In the genomic region with DNA sequence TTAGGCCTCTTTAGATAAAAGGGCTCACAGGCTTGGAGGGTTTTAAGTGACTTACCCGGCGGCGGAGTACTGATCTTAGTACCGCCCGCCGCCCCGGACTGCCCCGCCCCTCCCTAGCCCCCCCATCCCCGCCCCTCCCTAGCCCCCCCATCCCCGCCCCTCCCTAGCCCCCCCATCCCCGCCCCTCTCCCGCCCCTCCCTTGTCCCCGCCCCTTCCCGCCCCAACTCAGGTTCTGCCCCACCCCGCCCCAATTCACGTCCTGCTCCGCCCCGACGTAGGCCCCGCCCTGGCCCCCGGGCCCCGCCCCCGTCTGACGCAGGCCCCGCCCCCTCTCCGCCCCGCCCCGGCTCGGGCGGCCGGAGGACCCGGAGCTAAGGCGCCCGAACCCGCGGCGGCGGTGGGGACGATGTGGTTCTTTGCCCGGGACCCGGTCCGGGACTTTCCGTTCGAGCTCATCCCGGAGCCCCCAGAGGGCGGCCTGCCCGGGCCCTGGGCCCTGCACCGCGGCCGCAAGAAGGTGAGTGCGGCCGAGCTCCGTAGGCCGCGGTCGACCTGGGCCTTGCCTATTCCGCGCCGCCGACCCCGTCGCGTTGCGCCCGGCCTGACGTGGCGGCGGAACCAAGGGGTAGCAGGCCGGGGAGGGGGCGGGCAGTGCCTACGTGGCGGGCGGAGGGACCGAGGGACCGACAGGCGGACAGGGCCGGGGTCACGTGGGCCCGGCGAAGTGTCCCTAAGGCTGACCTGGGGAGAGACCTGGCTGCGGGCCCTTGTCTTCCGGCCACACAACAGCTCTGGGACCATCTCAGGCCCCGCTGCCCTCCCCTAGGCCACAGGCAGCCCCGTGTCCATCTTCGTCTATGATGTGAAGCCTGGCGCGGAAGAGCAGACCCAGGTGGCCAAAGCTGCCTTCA, we compare ENCODE assay signal across 8 cellular contexts. TPM values are rescaled to one million over a fixed set of nuclear protein-coding genes. Genes with fewer than 3 reads are reported as not detected.
DNase-seq lines count a peak whose midpoint lies in the region; ATAC-seq, FAIRE-seq and TF ChIP-seq lines count a peak whose summit lies in the region.

A gene (plus strand): TSS at position 337 of the 912 bp plus-strand sequence. CDS start 71 bp downstream, at position 408.

- no peak for TF ChIP-seq CTCF in endodermal cell (conservative IDR thresholded peaks at IDR 0.05)

- H3K4me3 ChIP-seq in endodermal cell (ENCODE audit: low read length) (peak within 1 kb of the TSS; percentile 87), mesodermal cell (ENCODE audit: extremely low read depth, insufficient read depth, low read length, poor library complexity, severe bottlenecking) (peak within 1 kb of the TSS; percentile 86)

- CTCF ChIA-PET in activated CD8-positive, alpha-beta memory T cell treated with anti-CD3 and anti-CD28 coated beads, Interleukin-2, amount 10 ng/mL, durations not matched to agents 7 days and 5 days (lab: Charles Lee), result interaction anchor here (0.6 to 4.3 kb wide), 12 partner anchors 16 to 360 kb away, joined by 3 to 31 read pairs (median 4); a partner anchor contains a TSS

- peak; percentile 86 for DNase-seq in GM12891 (ENCODE audit: insufficient read length, low spot score)
- DNase-seq in NCI-H82 (lab: John Stamatoyannopoulos, UW), result peak; percentile 93
- peak; percentile 82 for DNase-seq in activated CD8-positive, alpha-beta memory T cell treated with anti-CD3 and anti-CD28 coated beads, Interleukin-2, amount 10 ng/mL, durations not matched to agents 7 days and 5 days
- peak; percentile 95 for DNase-seq in endodermal cell
- DNase-seq in stimulated activated CD8-positive, alpha-beta memory T cell treated with anti-CD3 and anti-CD28 coated beads, Interleukin-15, amount 100 ng/mL, for 24 hours (ENCODE audit: low read depth), result peak; percentile 73

- H3K36me3 ChIP-seq in endodermal cell (ENCODE audit: control insufficient read depth, insufficient read depth, low read length) (peaks cover 28% of the 10 kb centered on the region), mesodermal cell (ENCODE audit: control insufficient read depth, insufficient read depth, low read length) (peaks cover 35% of the 10 kb centered on the region)

- FAIRE-seq in GM12891 (lab: Jason Lieb, UNC), result peak; percentile 68

- H3K9me3 Mint-ChIP-seq in activated CD8-positive, alpha-beta memory T cell treated with anti-CD3 and anti-CD28 coated beads, Interleukin-2, amount 10 ng/mL, durations not matched to agents 7 days and 5 days (ENCODE audit: low read depth), result no peaks in the 10 kb centered on the region
- H3K9me3 Mint-ChIP-seq in endodermal cell, result no peaks in the 10 kb centered on the region

- WGBS in endodermal cell (ENCODE audit: insufficient coverage in 1 of 2, insufficient read length in 1 of 2), 2 experiments, result 1% methylated on average over 19 to 72 of the region's 87 CpGs
- 0 to 2% methylated on average over 43 to 56 of the region's 87 CpGs for WGBS in mesodermal cell (ENCODE audit: insufficient coverage in 2 of 2), 2 experiments

- TF ChIP-seq POLR2A in GM12891 (IDR thresholded peaks at IDR 0.05; ENCODE audit: low read depth, low read length), result no peak

- H3K36me3 Mint-ChIP-seq in activated CD8-positive, alpha-beta memory T cell treated with anti-CD3 and anti-CD28 coated beads, Interleukin-2, amount 10 ng/mL, durations not matched to agents 7 days and 5 days, result peaks cover 4% of the 10 kb centered on the region
- peaks cover 19% of the 10 kb centered on the region for H3K36me3 Mint-ChIP-seq in endodermal cell (ENCODE audit: low read depth)

- H3K4me3 Mint-ChIP-seq in activated CD8-positive, alpha-beta memory T cell treated with anti-CD3 and anti-CD28 coated beads, Interleukin-2, amount 10 ng/mL, durations not matched to agents 7 days and 5 days, result peak within 1 kb of the TSS; percentile 73
- H3K4me3 Mint-ChIP-seq in endodermal cell, result peak within 1 kb of the TSS; percentile 71

- H3K27me3 Mint-ChIP-seq in activated CD8-positive, alpha-beta memory T cell treated with anti-CD3 and anti-CD28 coated beads, Interleukin-2, amount 10 ng/mL, durations not matched to agents 7 days and 5 days, result no peaks in the 10 kb centered on the region
- H3K27me3 Mint-ChIP-seq in endodermal cell (ENCODE audit: insufficient read depth), result peaks cover 4% of the 10 kb centered on the region

- H3K9me3 ChIP-seq in endodermal cell (ENCODE audit: control insufficient read depth, low read length) (no peaks in the 10 kb centered on the region), mesodermal cell (ENCODE audit: control insufficient read depth, low read length) (no peaks in the 10 kb centered on the region)

- H3K27ac ChIP-seq in endodermal cell (ENCODE audit: low read depth, low read length) (no peak within 1 kb of the TSS), mesodermal cell (ENCODE audit: low read depth, low read length, severe bottlenecking) (peak within 1 kb of the TSS; percentile 87)

- H3K4me1 ChIP-seq in endodermal cell (ENCODE audit: control insufficient read depth, insufficient read depth, low read length), result peaks cover 2% of the 10 kb centered on the region
- peaks cover 27% of the 10 kb centered on the region for H3K4me1 ChIP-seq in mesodermal cell (ENCODE audit: control insufficient read depth, insufficient read depth, low read length, poor library complexity, severe bottlenecking)

- ATAC-seq in HG02798 (IDR thresholded peaks at IDR 0.05; ENCODE audit: poor library complexity, unreplicated experiment) (peak; percentile 74), HG03469 (IDR thresholded peaks at IDR 0.05; ENCODE audit: unreplicated experiment) (no peak)
- ATAC-seq in activated CD8-positive, alpha-beta memory T cell treated with anti-CD3 and anti-CD28 coated beads, Interleukin-2, amount 10 ng/mL, durations not matched to agents 7 days and 5 days, result peak; percentile 91

- no peaks in the 10 kb centered on the region for H3K27me3 ChIP-seq in endodermal cell (ENCODE audit: control insufficient read depth, insufficient read depth, low read length, poor library complexity, severe bottlenecking)

- peak within 1 kb of the TSS; percentile 75 for H3K27ac Mint-ChIP-seq in activated CD8-positive, alpha-beta memory T cell treated with anti-CD3 and anti-CD28 coated beads, Interleukin-2, amount 10 ng/mL, durations not matched to agents 7 days and 5 days
- peak within 1 kb of the TSS; percentile 63 for H3K27ac Mint-ChIP-seq in endodermal cell

- H3K9ac ChIP-seq in endodermal cell (ENCODE audit: extremely low read depth, low read length, poor library complexity, severe bottlenecking), result peak within 1 kb of the TSS; percentile 82

- peaks cover 43% of the 10 kb centered on the region for H3K4me1 Mint-ChIP-seq in activated CD8-positive, alpha-beta memory T cell treated with anti-CD3 and anti-CD28 coated beads, Interleukin-2, amount 10 ng/mL, durations not matched to agents 7 days and 5 days
- peaks cover 31% of the 10 kb centered on the region for H3K4me1 Mint-ChIP-seq in endodermal cell

TF ChIP-seq in GM12891, 5 proteins besides CTCF, POLR2A, EP300 and RAD21:
- TF ChIP-seq SPI1 (IDR thresholded peaks at IDR 0.05; ENCODE audit: low read depth, low read length) (no peak), PAX5 (IDR thresholded peaks at IDR 0.05; ENCODE audit: insufficient read depth, low read length, severe bottlenecking) (no peak), TAF1 (IDR thresholded peaks at IDR 0.05; ENCODE audit: low read depth, low read length) (no peak), POU2F2 (IDR thresholded peaks at IDR 0.05; ENCODE audit: low read depth, low read length) (no peak), POLR2AphosphoS5 (IDR thresholded peaks at IDR 0.05; ENCODE audit: low read depth, low read length) (no peak)

RNA-seq across cellular contexts. Expression of the gene that starts here (rescaled TPM):
- polyA plus RNA-seq in GM12891 (2012; ENCODE audit: low read depth, missing spikeins), result 33.4 TPM
- total RNA-seq in activated CD8-positive, alpha-beta memory T cell treated with anti-CD3 and anti-CD28 coated beads, Interleukin-2, amount 10 ng/mL, durations not matched to agents 7 days and 5 days, result 10 to 100 TPM; 68.0 to 76.7 TPM
- 10 to 100 TPM; 62.9 to 67.4 TPM for total RNA-seq in endodermal cell
- polyA plus RNA-seq in endodermal cell (2013, experiment 1 of 2), result 54.0 TPM
- 51.0 TPM for polyA plus RNA-seq in endodermal cell (2013, experiment 2 of 2)
- polyA plus RNA-seq in mesodermal cell (2013, experiment 1 of 2), result 102 TPM
- 89.8 TPM for polyA plus RNA-seq in mesodermal cell (2013, experiment 2 of 2)
